Comparison of ENCODE assay signal across 17 cellular contexts in the genomic region with DNA sequence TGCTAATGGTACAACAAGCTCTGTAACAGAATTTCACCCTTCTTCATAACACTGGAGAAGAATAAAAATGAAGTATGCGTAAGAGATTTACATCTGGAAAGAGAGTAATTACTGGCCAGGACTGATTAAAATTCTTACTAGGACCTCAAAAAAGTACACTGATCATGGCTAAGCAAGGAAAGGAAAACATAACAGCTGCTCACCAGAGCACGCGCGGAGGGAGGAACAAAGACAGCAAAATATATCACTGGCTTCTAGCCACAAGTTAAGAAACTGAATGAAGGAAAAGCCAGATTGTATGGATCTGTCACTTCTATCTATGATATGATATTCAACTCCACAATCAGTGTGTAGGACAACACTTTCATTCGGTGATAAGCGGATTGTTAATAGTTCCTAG. TPM values are rescaled to one million over a fixed set of nuclear protein-coding genes. Genes with fewer than 3 reads are reported as not detected.
A peak's percentile ranks its signal among the peaks of the same experiment; 100 is the strongest.
DNase-seq lines count a peak whose midpoint lies in the region; ATAC-seq and TF ChIP-seq lines count a peak whose summit lies in the region.
"Had no signal": no experiment of that assay in that cellular context is flagged by ENCODE, and none has a peak within 500 bp of the region (broad histone marks: within the 10 kb centered on the region; RNA-seq: fewer than 3 reads in every experiment).

No MANE protein-coding gene starts in this region.

- peaks cover 69% of the 10 kb centered on the region for H3K4me1 Mint-ChIP-seq in activated naive CD8-positive, alpha-beta T cell treated with anti-CD3 and anti-CD28 coated beads, Interleukin-2, amount 10 ng/mL, durations not matched to agents 7 days and 5 days
- H3K4me1 Mint-ChIP-seq in activated naive CD8-positive, alpha-beta T cell treated with anti-CD3 and anti-CD28 coated beads, Interleukin-2, amount 50 U/mL, for 24 hours = peaks cover 84% of the 10 kb centered on the region
- H3K4me1 Mint-ChIP-seq in T-helper 17 cell (peaks cover 35% of the 10 kb centered on the region), mesothelial cell of epicardium (peaks cover 14% of the 10 kb centered on the region)
- H3K4me1 Mint-ChIP-seq in stimulated activated naive B cell treated with anti-CD40 and anti-IgM and Interleukin-4, amounts not matched to agents 10 μg/mL and 1 μg/mL and 100 μg/mL, for 72 hours = peaks cover 9 to 34% of the 10 kb centered on the region in 2 donors

- H3K36me3 ChIP-seq in stomach = no peaks in the 10 kb centered on the region
- H3K36me3 ChIP-seq: cardiac muscle cell, heart right ventricle, left ventricle myocardium inferior, right atrium auricular region, thyroid gland had no signal

- no peaks in the 10 kb centered on the region for H3K9me3 ChIP-seq in T-helper 17 cell (ENCODE audit: control insufficient read depth, low read length, poor library complexity, severe bottlenecking)
- H3K9me3 ChIP-seq in stomach = no peaks in the 10 kb centered on the region
- H3K9me3 ChIP-seq: heart right ventricle, left ventricle myocardium inferior, right atrium auricular region, thyroid gland had no signal

- POLR2A ChIA-PET in activated naive CD8-positive, alpha-beta T cell treated with anti-CD3 and anti-CD28 coated beads, Interleukin-2, amount 10 ng/mL, durations not matched to agents 7 days and 5 days (lab: Charles Lee) = interaction anchor here (1.4 to 16.9 kb wide), 4 partner anchors 11 to 21 kb away, joined by 4 to 299 read pairs (median 6); a partner anchor contains a TSS

- peak overlapping the region in 3 of 5 donors; percentile 1 to 58 (median 21) for H3K27ac ChIP-seq in stomach
- H3K27ac ChIP-seq: cardiac muscle cell, heart right ventricle, left ventricle myocardium inferior, right atrium auricular region, thyroid gland had no signal

- no peak for TF ChIP-seq POLR2A in stomach (IDR thresholded peaks at IDR 0.05)

- no peak for TF ChIP-seq EP300 in stomach (IDR thresholded peaks at IDR 0.05)

- H3K27me3 Mint-ChIP-seq in activated naive CD8-positive, alpha-beta T cell treated with anti-CD3 and anti-CD28 coated beads, Interleukin-2, amount 10 ng/mL, durations not matched to agents 7 days and 5 days = no peaks in the 10 kb centered on the region
- H3K27me3 Mint-ChIP-seq in activated naive CD8-positive, alpha-beta T cell treated with anti-CD3 and anti-CD28 coated beads, Interleukin-2, amount 50 U/mL, for 24 hours = peaks cover 2% of the 10 kb centered on the region
- H3K27me3 Mint-ChIP-seq in T-helper 17 cell = no peaks in the 10 kb centered on the region
- peaks cover 5% of the 10 kb centered on the region for H3K27me3 Mint-ChIP-seq in mesothelial cell of epicardium (ENCODE audit: low read depth)
- no peaks in the 10 kb centered on the region for H3K27me3 Mint-ChIP-seq in stimulated activated naive B cell treated with anti-CD40 and anti-IgM and Interleukin-4, amounts not matched to agents 10 μg/mL and 1 μg/mL and 100 μg/mL, for 72 hours

- H3K4me1 ChIP-seq in stomach = peaks cover 0 to 17% (median 13%) of the 10 kb centered on the region in 4 donors
- H3K4me1 ChIP-seq: left ventricle myocardium inferior, right atrium auricular region, thyroid gland had no signal

- intact Hi-C loops in stomach (cut with DNase I; ENCODE audit: low total_unique reads) = no loop called here

- TF ChIP-seq CTCF in mesothelial cell of epicardium (IDR thresholded peaks at IDR 0.05; ENCODE audit: unreplicated experiment) (no peak), stomach (IDR thresholded peaks at IDR 0.05) (no peak)

- peak overlapping the region; percentile 47 for H3K4me3 Mint-ChIP-seq in activated naive CD8-positive, alpha-beta T cell treated with anti-CD3 and anti-CD28 coated beads, Interleukin-2, amount 10 ng/mL, durations not matched to agents 7 days and 5 days
- H3K4me3 Mint-ChIP-seq in activated naive CD8-positive, alpha-beta T cell treated with anti-CD3 and anti-CD28 coated beads, Interleukin-2, amount 50 U/mL, for 24 hours = no peak overlapping the region
- peak overlapping the region; percentile 68 for H3K4me3 Mint-ChIP-seq in T-helper 17 cell
- H3K4me3 Mint-ChIP-seq in mesothelial cell of epicardium = no peak overlapping the region
- no peak overlapping the region for H3K4me3 Mint-ChIP-seq in stimulated activated naive B cell treated with anti-CD40 and anti-IgM and Interleukin-4, amounts not matched to agents 10 μg/mL and 1 μg/mL and 100 μg/mL, for 72 hours
- H3K4me3 Mint-ChIP-seq: CD8-positive, alpha-beta T cell had no signal

- H3K4me3 ChIP-seq in stomach = no peak overlapping the region
- H3K4me3 ChIP-seq: cardiac muscle cell, heart right ventricle, left ventricle myocardium inferior, right atrium auricular region, thyroid gland had no signal

- no peaks in the 10 kb centered on the region for H3K27me3 ChIP-seq in stomach
- H3K27me3 ChIP-seq: cardiac muscle cell, heart right ventricle, right atrium auricular region, thyroid gland had no signal

- WGBS in stomach, 5 donors = 20 to 42% (median 28%) methylated on average over 6 of the region's 6 CpGs

- peaks cover 16% of the 10 kb centered on the region for H3K36me3 Mint-ChIP-seq in activated naive CD8-positive, alpha-beta T cell treated with anti-CD3 and anti-CD28 coated beads, Interleukin-2, amount 10 ng/mL, durations not matched to agents 7 days and 5 days
- peaks cover 2% of the 10 kb centered on the region for H3K36me3 Mint-ChIP-seq in activated naive CD8-positive, alpha-beta T cell treated with anti-CD3 and anti-CD28 coated beads, Interleukin-2, amount 50 U/mL, for 24 hours (ENCODE audit: low read depth)
- no peaks in the 10 kb centered on the region for H3K36me3 Mint-ChIP-seq in T-helper 17 cell (ENCODE audit: low read depth)
- H3K36me3 Mint-ChIP-seq in mesothelial cell of epicardium = no peaks in the 10 kb centered on the region
- H3K36me3 Mint-ChIP-seq in stimulated activated naive B cell treated with anti-CD40 and anti-IgM and Interleukin-4, amounts not matched to agents 10 μg/mL and 1 μg/mL and 100 μg/mL, for 72 hours = no peaks in the 10 kb centered on the region
- H3K36me3 Mint-ChIP-seq: CD8-positive, alpha-beta T cell had no signal

- H3K27ac Mint-ChIP-seq in activated naive CD8-positive, alpha-beta T cell treated with anti-CD3 and anti-CD28 coated beads, Interleukin-2, amount 10 ng/mL, durations not matched to agents 7 days and 5 days = peak overlapping the region; percentile 65
- no peak overlapping the region for H3K27ac Mint-ChIP-seq in activated naive CD8-positive, alpha-beta T cell treated with anti-CD3 and anti-CD28 coated beads, Interleukin-2, amount 50 U/mL, for 24 hours
- H3K27ac Mint-ChIP-seq in T-helper 17 cell (peak overlapping the region; percentile 78), mesothelial cell of epicardium (peak overlapping the region; percentile 36)
- H3K27ac Mint-ChIP-seq in stimulated activated naive B cell treated with anti-CD40 and anti-IgM and Interleukin-4, amounts not matched to agents 10 μg/mL and 1 μg/mL and 100 μg/mL, for 72 hours = no peak overlapping the region
- H3K27ac Mint-ChIP-seq: CD8-positive, alpha-beta T cell had no signal

- no peaks in the 10 kb centered on the region for H3K9me3 Mint-ChIP-seq in activated naive CD8-positive, alpha-beta T cell treated with anti-CD3 and anti-CD28 coated beads, Interleukin-2, amount 10 ng/mL, durations not matched to agents 7 days and 5 days
- no peaks in the 10 kb centered on the region for H3K9me3 Mint-ChIP-seq in activated naive CD8-positive, alpha-beta T cell treated with anti-CD3 and anti-CD28 coated beads, Interleukin-2, amount 50 U/mL, for 24 hours
- no peaks in the 10 kb centered on the region for H3K9me3 Mint-ChIP-seq in mesothelial cell of epicardium
- peaks cover 0 to 1% of the 10 kb centered on the region in 2 donors for H3K9me3 Mint-ChIP-seq in stimulated activated naive B cell treated with anti-CD40 and anti-IgM and Interleukin-4, amounts not matched to agents 10 μg/mL and 1 μg/mL and 100 μg/mL, for 72 hours
- H3K9me3 Mint-ChIP-seq: CD8-positive, alpha-beta T cell had no signal

- no peak for DNase-seq in activated naive CD8-positive, alpha-beta T cell treated with anti-CD3 and anti-CD28 coated beads, Interleukin-2, amount 10 ng/mL, durations not matched to agents 7 days and 5 days
- no peak for DNase-seq in activated naive CD8-positive, alpha-beta T cell treated with anti-CD3 and anti-CD28 coated beads, Interleukin-2, amount 50 U/mL, for 24 hours
- no peak for DNase-seq in T-helper 17 cell
- no peak for DNase-seq in mesothelial cell of epicardium (ENCODE audit: low spot score in 2 of 2, unreplicated experiment in 2 of 2)
- DNase-seq in stomach = no peak
- no peak for DNase-seq in stimulated activated naive B cell treated with anti-CD40 and anti-IgM and Interleukin-4, amounts not matched to agents 10 μg/mL and 1 μg/mL and 100 μg/mL, for 72 hours
- DNase-seq in Ammon's horn (ENCODE audit: low spot score) = no peak
- DNase-seq: CD8-positive, alpha-beta T cell; dermis blood vessel endothelial cell; GOT3; heart right ventricle; left ventricle myocardium inferior; NCI-H2171 treated with DMSO at 0.1 percent for 48 hours; NCI-H748 treated with DMSO at 0.1 percent for 48 hours; thyroid gland had no signal

- ATAC-seq in activated naive CD8-positive, alpha-beta T cell treated with anti-CD3 and anti-CD28 coated beads, Interleukin-2, amount 10 ng/mL, durations not matched to agents 7 days and 5 days (ENCODE audit: low read depth) = no peak
- no peak for ATAC-seq in activated naive CD8-positive, alpha-beta T cell treated with anti-CD3 and anti-CD28 coated beads, Interleukin-2, amount 50 U/mL, for 24 hours
- no peak for ATAC-seq in T-helper 17 cell
- no peak for ATAC-seq in stimulated activated naive B cell treated with anti-CD40 and anti-IgM and Interleukin-4, amounts not matched to agents 10 μg/mL and 1 μg/mL and 100 μg/mL, for 72 hours (replicated peaks)
- ATAC-seq: CD8-positive, alpha-beta T cell; heart right ventricle had no signal

RNA-seq across cellular contexts. Expression of a gene that starts 15.6 kb away (rescaled TPM):
- 100 to 1,000 TPM; 233 to 238 TPM for total RNA-seq in activated naive CD8-positive, alpha-beta T cell treated with anti-CD3 and anti-CD28 coated beads, Interleukin-2, amount 10 ng/mL, durations not matched to agents 7 days and 5 days
- total RNA-seq in T-helper 17 cell (100 to 1,000 TPM; 286 to 294 TPM), mesothelial cell of epicardium (0.38 TPM in 1 of 3 replicates, not detected in the others), stomach (10 to 100 TPM in 3 of 5 donors, 1 to 10 TPM in 1, not detected in 1; 8.2 to 30.7 (median 21.1) TPM)
- 10 to 100 TPM in 1 of 3 donors, 1 to 10 TPM in 2; 5.3 to 17.9 (median 9.3) TPM for polyA plus RNA-seq in stomach
- total RNA-seq: cardiac muscle cell, dermis blood vessel endothelial cell had no signal
- polyA plus RNA-seq: cardiac muscle cell had no signal

Comparison
In these comparisons a context has a peak if more than half of its experiments do, and no peak if none do; other contexts are left out.
1. H3K27ac Mint-ChIP-seq: peak in activated naive CD8-positive, alpha-beta T cell treated with anti-CD3 and anti-CD28 coated beads, Interleukin-2, amount 10 ng/mL, durations not matched to agents 7 days and 5 days (single experiment), T-helper 17 cell (single experiment) and mesothelial cell of epicardium (single experiment); none in activated naive CD8-positive, alpha-beta T cell treated with anti-CD3 and anti-CD28 coated beads, Interleukin-2, amount 50 U/mL, for 24 hours (single experiment) and stimulated activated naive B cell treated with anti-CD40 and anti-IgM and Interleukin-4, amounts not matched to agents 10 μg/mL and 1 μg/mL and 100 μg/mL, for 72 hours (single experiment).
2. H3K4me3 Mint-ChIP-seq: peak in activated naive CD8-positive, alpha-beta T cell treated with anti-CD3 and anti-CD28 coated beads, Interleukin-2, amount 10 ng/mL, durations not matched to agents 7 days and 5 days (single experiment) and T-helper 17 cell (single experiment); none in activated naive CD8-positive, alpha-beta T cell treated with anti-CD3 and anti-CD28 coated beads, Interleukin-2, amount 50 U/mL, for 24 hours (single experiment), mesothelial cell of epicardium (single experiment) and stimulated activated naive B cell treated with anti-CD40 and anti-IgM and Interleukin-4, amounts not matched to agents 10 μg/mL and 1 μg/mL and 100 μg/mL, for 72 hours (0 of 2).
3. RNA of a gene that starts 15.6 kb away (total RNA-seq): 286 to 294 TPM in T-helper 17 cell and 233 to 238 TPM in activated naive CD8-positive, alpha-beta T cell treated with anti-CD3 and anti-CD28 coated beads, Interleukin-2, amount 10 ng/mL, durations not matched to agents 7 days and 5 days; 8.2 to 30.7 TPM in stomach and 0.38 TPM in mesothelial cell of epicardium; every median in the first group is over 4 times any median in the second.